Comparison of ENCODE assay signal across 21 cellular contexts in genomic region chr10:88949051-88949450, GRCh38. TPM values are rescaled to one million over a fixed set of nuclear protein-coding genes. Genes with fewer than 3 reads are reported as not detected.
A peak's percentile ranks its signal among the peaks of the same experiment; 100 is the strongest.
DNase-seq lines count a peak whose midpoint lies in the region; ATAC-seq, FAIRE-seq and TF ChIP-seq lines count a peak whose summit lies in the region.
"Had no signal": no experiment of that assay in that cellular context is flagged by ENCODE, and none has a peak within 500 bp of the region (broad histone marks: within the 10 kb centered on the region; RNA-seq: fewer than 3 reads in every experiment).

No MANE protein-coding gene starts in this region.

- no peaks in the 10 kb centered on the region for H3K9me3 Mint-ChIP-seq in activated T-helper 17 cell treated with anti-CD3 and anti-CD28 coated beads, Interleukin-2, amount 50 U/mL, for 72 hours
- H3K9me3 Mint-ChIP-seq: activated naive CD4-positive, alpha-beta T cell treated with anti-CD3 and anti-CD28 coated beads, Interleukin-2, amount 10 ng/mL, durations not matched to agents 7 days and 5 days; T-helper 1 cell treated with Interleukin-12 subunit alpha and Interleukin-12 subunit beta and Interleukin-4 antibody, amounts not matched to agents 30 μg/mL and 1 μg/mL, for 36 hours had no signal

- no peaks in the 10 kb centered on the region for H3K9me3 ChIP-seq in mammary epithelial cell (replicated peaks; ENCODE audit: insufficient read depth, low read length)
- H3K9me3 ChIP-seq in muscle layer of colon (ENCODE audit: low read length), result no peaks in the 10 kb centered on the region
- H3K9me3 ChIP-seq in testis, result no peaks in the 10 kb centered on the region
- H3K9me3 ChIP-seq: mucosa of descending colon, neutrophil had no signal

- H3K4me3 Mint-ChIP-seq in activated T-helper 17 cell treated with anti-CD3 and anti-CD28 coated beads, Interleukin-2, amount 50 U/mL, for 72 hours, result no peak overlapping the region
- H3K4me3 Mint-ChIP-seq: activated naive CD4-positive, alpha-beta T cell treated with anti-CD3 and anti-CD28 coated beads, Interleukin-2, amount 10 ng/mL, durations not matched to agents 7 days and 5 days; stimulated activated naive CD8-positive, alpha-beta T cell treated with anti-CD3 and anti-CD28 coated beads, Interleukin-15, amount 100 ng/mL, for 72 hours; T-helper 1 cell treated with Interleukin-12 subunit alpha and Interleukin-12 subunit beta and Interleukin-4 antibody, amounts not matched to agents 30 μg/mL and 1 μg/mL, for 36 hours had no signal

- H3K79me2 ChIP-seq in mammary epithelial cell (ENCODE audit: insufficient read depth, low read length), result no peaks in the 10 kb centered on the region

- peak; percentile 33 for FAIRE-seq in GM12891 (lab: Jason Lieb, UNC)

- no peak overlapping the region for H3K27ac ChIP-seq in mammary epithelial cell (ENCODE audit: insufficient read depth, low read depth, low read length)
- peak overlapping the region; percentile 93 for H3K27ac ChIP-seq in muscle layer of colon (ENCODE audit: low read depth, low read length)
- H3K27ac ChIP-seq in testis, result peak overlapping the region; percentile 77 to 95
- H3K27ac ChIP-seq: neutrophil had no signal

- H3K27ac Mint-ChIP-seq in activated T-helper 17 cell treated with anti-CD3 and anti-CD28 coated beads, Interleukin-2, amount 50 U/mL, for 72 hours, result no peak overlapping the region
- H3K27ac Mint-ChIP-seq: activated naive CD4-positive, alpha-beta T cell treated with anti-CD3 and anti-CD28 coated beads, Interleukin-2, amount 10 ng/mL, durations not matched to agents 7 days and 5 days; stimulated activated naive CD8-positive, alpha-beta T cell treated with anti-CD3 and anti-CD28 coated beads, Interleukin-15, amount 100 ng/mL, for 72 hours; T-helper 1 cell treated with Interleukin-12 subunit alpha and Interleukin-12 subunit beta and Interleukin-4 antibody, amounts not matched to agents 30 μg/mL and 1 μg/mL, for 36 hours had no signal

- peaks cover 10% of the 10 kb centered on the region for H3K36me3 Mint-ChIP-seq in activated T-helper 17 cell treated with anti-CD3 and anti-CD28 coated beads, Interleukin-2, amount 50 U/mL, for 72 hours (ENCODE audit: low read depth)

- no peak overlapping the region for H3K4me2 ChIP-seq in mammary epithelial cell (ENCODE audit: insufficient read depth, low read depth, low read length)

- dilution Hi-C loops in mammary epithelial cell (cut with HindIII; ENCODE audit: low sequenced_read_pairs), result loop anchor here (10.0 kb wide), 1 partner anchor 56 kb away; no protein-coding TSS in a partner anchor

- H3K9ac ChIP-seq in mammary epithelial cell (ENCODE audit: insufficient read depth, low read length) (no peak overlapping the region), muscle layer of colon (ENCODE audit: low read length) (peak overlapping the region; percentile 98)

- H3K27me3 ChIP-seq in mammary epithelial cell (ENCODE audit: insufficient read depth, low read length) (no peaks in the 10 kb centered on the region), muscle layer of colon (ENCODE audit: control insufficient read depth in 1 of 2, insufficient read depth in 2 of 2, low read length in 2 of 2) (no peaks in the 10 kb centered on the region), testis (no peaks in the 10 kb centered on the region)
- H3K27me3 ChIP-seq: neutrophil had no signal

- intact Hi-C loops in mammary epithelial cell (cut with micrococcal nuclease), result no loop called here
- intact Hi-C loops in testis (cut with DNase I; ENCODE audit: low total_unique reads), result loop anchor here (5.0 kb wide), 1 partner anchor 38 kb away; no protein-coding TSS in a partner anchor

- ATAC-seq in activated T-helper 17 cell treated with anti-CD3 and anti-CD28 coated beads, Interleukin-2, amount 50 U/mL, for 72 hours (replicated peaks), result no peak
- ATAC-seq: mucosa of descending colon; stimulated activated naive CD8-positive, alpha-beta T cell treated with anti-CD3 and anti-CD28 coated beads, Interleukin-15, amount 100 ng/mL, for 72 hours had no signal

- BruUV-seq in mammary epithelial cell (replicated peaks; lab: Mats Ljungman, UMichigan), result no TSS peak

- 73% methylated on average over 2 of the region's 2 CpGs for WGBS in mammary epithelial cell (ENCODE audit: low coverage, missing lambda C conversion rate)
- WGBS in testis, 2 donors, result 53 to 54% methylated on average over 2 of the region's 2 CpGs

- H3K27me3 Mint-ChIP-seq in activated T-helper 17 cell treated with anti-CD3 and anti-CD28 coated beads, Interleukin-2, amount 50 U/mL, for 72 hours, result no peaks in the 10 kb centered on the region
- H3K27me3 Mint-ChIP-seq: activated naive CD4-positive, alpha-beta T cell treated with anti-CD3 and anti-CD28 coated beads, Interleukin-2, amount 10 ng/mL, durations not matched to agents 7 days and 5 days; stimulated activated naive CD8-positive, alpha-beta T cell treated with anti-CD3 and anti-CD28 coated beads, Interleukin-15, amount 100 ng/mL, for 72 hours had no signal

- H3K4me3 ChIP-seq in mammary epithelial cell (replicated peaks in 1 of 3; ENCODE audit: insufficient read depth in 1 of 3, low read depth in 2 of 3, low read length in 3 of 3) (no peak overlapping the region), muscle layer of colon (ENCODE audit: low read depth in 1 of 2, low read length in 2 of 2) (peak overlapping the region; percentile 17 to 87), testis (peak overlapping the region; percentile 46 to 62)
- H3K4me3 ChIP-seq: mucosa of descending colon had no signal

- DNase-seq in GM12891 (ENCODE audit: insufficient read length, low spot score) (no peak), mammary epithelial cell (no peak), testis (no peak), Kasumi-1 (lab: John Stamatoyannopoulos, UW) (no peak)
- no peak for DNase-seq in activated naive CD4-positive, alpha-beta T cell treated with Interleukin-2 at 50 U/mL for 16 hours
- DNase-seq: activated CD4-positive, alpha-beta T cell treated with anti-CD3 and anti-CD28 coated beads, Interleukin-2, amount 50 U/mL, for 48 hours; activated naive CD4-positive, alpha-beta T cell treated with anti-CD3 and anti-CD28 coated beads, Interleukin-2, amount 10 ng/mL, durations not matched to agents 7 days and 5 days; activated T-cell treated with anti-CD3 and anti-CD28 coated beads for 4 hours; AML-193; DND-41; kidney glomerular epithelial cell; mucosa of descending colon; NCI-H1694; NCI-H748 treated with DMSO at 0.1 percent for 48 hours; SHP77 treated with DMSO at 0.1 percent for 48 hours; stimulated activated CD4-positive, alpha-beta T cell treated with anti-CD3 and anti-CD28 coated beads, Interleukin-1b, Interleukin-23, amount 100 ng/mL, for 48 hours; stimulated activated naive CD8-positive, alpha-beta T cell treated with anti-CD3 and anti-CD28 coated beads, Interleukin-15, amount 100 ng/mL, for 72 hours had no signal

- no peaks in the 10 kb centered on the region for H4K20me1 ChIP-seq in mammary epithelial cell (ENCODE audit: insufficient read depth, low read length)

- peak overlapping the region; percentile 23 for H2AFZ ChIP-seq in mammary epithelial cell (ENCODE audit: low read depth, low read length)

- no peaks in the 10 kb centered on the region for H3K4me1 Mint-ChIP-seq in activated T-helper 17 cell treated with anti-CD3 and anti-CD28 coated beads, Interleukin-2, amount 50 U/mL, for 72 hours

- H3K4me1 ChIP-seq in mammary epithelial cell (ENCODE audit: insufficient read depth, low read length) (peaks cover 22% of the 10 kb centered on the region), muscle layer of colon (ENCODE audit: insufficient read depth, low read length) (peaks cover 44% of the 10 kb centered on the region), testis (no peaks in the 10 kb centered on the region)

- in situ Hi-C loops in mammary epithelial cell (cut with MboI; ENCODE audit: low sequenced_read_pairs in 2 of 2), result no loop called here

- CTCF ChIA-PET in mammary epithelial cell (lab: Charles Lee; ENCODE audit: low non-redundant PET), result no interaction called here

- TF ChIP-seq CTCF in mammary epithelial cell (conservative IDR thresholded peaks at IDR 0.05 in 1 of 2, IDR thresholded peaks at IDR 0.05 in 1 of 2; ENCODE audit: extremely low read depth in 1 of 2, insufficient read depth in 1 of 2, low read depth in 1 of 2, low read length in 2 of 2), result no peak
- TF ChIP-seq CTCF in testis (IDR thresholded peaks at IDR 0.05), result no peak

- TF ChIP-seq POLR2A in GM12891 (IDR thresholded peaks at IDR 0.05; ENCODE audit: low read depth, low read length) (no peak), testis (IDR thresholded peaks at IDR 0.05) (no peak)

- H3K36me3 ChIP-seq in mammary epithelial cell (ENCODE audit: insufficient read depth, low read length) (no peaks in the 10 kb centered on the region), muscle layer of colon (ENCODE audit: insufficient read depth, low read length) (peaks cover 45% of the 10 kb centered on the region), testis (ENCODE audit: low read depth, missing control alignments) (no peaks in the 10 kb centered on the region)
- H3K36me3 ChIP-seq: neutrophil had no signal

TF ChIP-seq in GM12891, 5 proteins besides CTCF, POLR2A, EP300 and RAD21:
- TF ChIP-seq POU2F2 (IDR thresholded peaks at IDR 0.05; ENCODE audit: low read depth, low read length) (no peak), PAX5 (IDR thresholded peaks at IDR 0.05; ENCODE audit: insufficient read depth, low read length, severe bottlenecking) (no peak), TAF1 (IDR thresholded peaks at IDR 0.05; ENCODE audit: low read depth, low read length) (no peak), POLR2AphosphoS5 (IDR thresholded peaks at IDR 0.05; ENCODE audit: low read depth, low read length) (no peak), SPI1 (IDR thresholded peaks at IDR 0.05; ENCODE audit: low read depth, low read length) (no peak)

RNA-seq across cellular contexts. Expression of gene ACTA2, which starts 3.5 kb away (rescaled TPM):
- 60.5 TPM for polyA plus RNA-seq in GM12891 (2012; ENCODE audit: low read depth, missing spikeins)
- total RNA-seq in mammary epithelial cell, result 100 to 1,000 TPM in 1 of 2 donors, 10 to 100 TPM in 1; 20.7 to 341 TPM
- 24.0 TPM for polyA plus RNA-seq in mammary epithelial cell
- polyA minus RNA-seq in mammary epithelial cell, result 5.5 TPM
- total RNA-seq in testis, result 100 to 1,000 TPM; 398 to 527 TPM
- 939 TPM for polyA plus RNA-seq in testis (ENCODE audit: insufficient read depth, low read depth, low replicate concordance)
- total RNA-seq in activated T-helper 17 cell treated with anti-CD3 and anti-CD28 coated beads, Interleukin-2, amount 50 U/mL, for 72 hours, result 10 to 100 TPM; 14.6 to 29.6 TPM

RNA-seq across cellular contexts. Expression of gene FAS, which starts 41.5 kb away (rescaled TPM):
- 47.1 TPM for polyA plus RNA-seq in GM12891 (2012; ENCODE audit: low read depth, missing spikeins)
- total RNA-seq in mammary epithelial cell (10 to 100 TPM; 50.0 to 71.8 TPM), testis (10 to 100 TPM in 1 of 2 donors, 1 to 10 TPM in 1; 9.3 to 10.7 TPM)
- polyA plus RNA-seq in mammary epithelial cell (46.5 TPM), testis (ENCODE audit: insufficient read depth, low read depth, low replicate concordance) (16.2 TPM)
- 125 TPM for polyA minus RNA-seq in mammary epithelial cell
- total RNA-seq in activated T-helper 17 cell treated with anti-CD3 and anti-CD28 coated beads, Interleukin-2, amount 50 U/mL, for 72 hours, result 100 to 1,000 TPM; 105 to 121 TPM

Comparison
In these comparisons a context has a peak if more than half of its experiments do, and no peak if none do; other contexts are left out.
1. H3K4me3 ChIP-seq: peak in muscle layer of colon (2 of 2) and testis (2 of 2); none in mammary epithelial cell (0 of 3).
2. RNA of gene FAS, which starts 41.5 kb away (total RNA-seq): 105 to 121 TPM in activated T-helper 17 cell treated with anti-CD3 and anti-CD28 coated beads, Interleukin-2, amount 50 U/mL, for 72 hours and 50.0 to 71.8 TPM in mammary epithelial cell; 9.3 to 10.7 TPM in testis; every median in the first group is over 4 times any median in the second.